Comparison of ENCODE assay signal across 8 cellular contexts in genomic region chr9:4604678-4605095, GRCh38. TPM values are rescaled to one million over a fixed set of nuclear protein-coding genes. Genes with fewer than 3 reads are reported as not detected.
A peak's percentile ranks its signal among the peaks of the same experiment; 100 is the strongest.
DNase-seq lines count a peak whose midpoint lies in the region; ATAC-seq and TF ChIP-seq lines count a peak whose summit lies in the region.

No MANE protein-coding gene starts in this region.

- H3K27me3 ChIP-seq in BE2C (no peaks in the 10 kb centered on the region), OCI-LY3 (ENCODE audit: low read depth, low read length) (peaks cover 5% of the 10 kb centered on the region; the same call in 1 of the 2 replicates), fibroblast of lung (ENCODE audit: control insufficient read depth, insufficient read depth, low read length) (no peaks in the 10 kb centered on the region), thyroid gland (no peaks in the 10 kb centered on the region)

- peaks cover 13% of the 10 kb centered on the region for H3K4me1 Mint-ChIP-seq in neural crest cell

- DNase-seq in BE2C (peak; percentile 69), HS-27A (ENCODE audit: low read depth) (peak; percentile 34), activated T-cell treated with anti-CD3 and anti-CD28 coated beads for 48 hours (ENCODE audit: low read depth) (peak; percentile 28), fibroblast of lung (ENCODE audit: low read depth in 2 of 2) (peak; percentile 44 to 66), neural crest cell (ENCODE audit: low read depth, low spot score) (peak; percentile 66), thyroid gland (peak; percentile 75 to 78)

- TF ChIP-seq CTCF in BE2C (IDR thresholded peaks at IDR 0.05; ENCODE audit: low read depth, low read length) (peak; percentile 66), OCI-LY3 (IDR thresholded peaks at IDR 0.05; ENCODE audit: low read depth, low read length) (peak; percentile 76), fibroblast of lung (conservative IDR thresholded peaks at IDR 0.05 in 1 of 2, IDR thresholded peaks at IDR 0.05 in 1 of 2; ENCODE audit: low read depth in 1 of 2, low read length in 2 of 2) (peak; percentile 43 to 51), neural crest cell (conservative IDR thresholded peaks at IDR 0.05) (peak; percentile 82), thyroid gland (IDR thresholded peaks at IDR 0.05) (peak; percentile 46 to 87 (median 74))

- H3K36me3 ChIP-seq in BE2C (no peaks in the 10 kb centered on the region), OCI-LY3 (replicated peaks; ENCODE audit: low read depth, low read length) (no peaks in the 10 kb centered on the region), fibroblast of lung (ENCODE audit: control insufficient read depth, insufficient read depth, low read length) (no peaks in the 10 kb centered on the region), thyroid gland (no peaks in the 10 kb centered on the region)

- H3K4me1 ChIP-seq in BE2C, result no peaks in the 10 kb centered on the region
- H3K4me1 ChIP-seq in OCI-LY3 (ENCODE audit: low read length), result peaks cover 2% of the 10 kb centered on the region; the same call in 1 of the 2 replicates
- no peaks in the 10 kb centered on the region for H3K4me1 ChIP-seq in fibroblast of lung (ENCODE audit: control insufficient read depth, extremely low read depth, insufficient read depth, low read length)
- H3K4me1 ChIP-seq in thyroid gland, result peaks cover 0 to 3% of the 10 kb centered on the region in 2 donors

- H3K9ac ChIP-seq in OCI-LY3 (ENCODE audit: low read length) (no peak overlapping the region), fibroblast of lung (ENCODE audit: insufficient read depth, low read length) (no peak overlapping the region)

- no peak overlapping the region for H3K4me2 ChIP-seq in OCI-LY3 (ENCODE audit: low read length)
- no peak overlapping the region for H3K4me2 ChIP-seq in fibroblast of lung (ENCODE audit: extremely low read depth, insufficient read depth, low read length)

- no peak for TF ChIP-seq POLR2A in thyroid gland (IDR thresholded peaks at IDR 0.05)

- H3K9me3 ChIP-seq in BE2C (no peaks in the 10 kb centered on the region), OCI-LY3 (ENCODE audit: insufficient read depth, low read length) (no peaks in the 10 kb centered on the region), fibroblast of lung (ENCODE audit: control insufficient read depth, insufficient read depth, low read depth, low read length) (no peaks in the 10 kb centered on the region), thyroid gland (no peaks in the 10 kb centered on the region)

- ATAC-seq in GM19324 (IDR thresholded peaks at IDR 0.05; ENCODE audit: low FRiP score, unreplicated experiment), result peak; percentile 68

- peaks cover 3% of the 10 kb centered on the region for H3K9me3 Mint-ChIP-seq in neural crest cell

- H3K27ac Mint-ChIP-seq in neural crest cell (ENCODE audit: unreplicated experiment), result no peak overlapping the region

- no peak overlapping the region for H3K4me3 Mint-ChIP-seq in neural crest cell

- H3K27ac ChIP-seq in OCI-LY3 (ENCODE audit: low read length) (no peak overlapping the region), fibroblast of lung (ENCODE audit: insufficient read depth, low read length) (no peak overlapping the region), thyroid gland (no peak overlapping the region)

- H3K4me3 ChIP-seq in BE2C (ENCODE audit: low read depth, low read length), result no peak overlapping the region
- H3K4me3 ChIP-seq in OCI-LY3 (ENCODE audit: low read length), result no peak overlapping the region
- no peak overlapping the region for H3K4me3 ChIP-seq in fibroblast of lung (replicated peaks in 1 of 4; ENCODE audit: control extremely low read depth in 1 of 4, insufficient read depth in 1 of 4, low read depth in 3 of 4, low read length in 4 of 4)
- no peak overlapping the region for H3K4me3 ChIP-seq in thyroid gland (replicated peaks in 1 of 3)

- intact Hi-C loops in thyroid gland (cut with DNase I), result no loop called here

- H3K79me2 ChIP-seq in OCI-LY3 (ENCODE audit: low read length) (no peaks in the 10 kb centered on the region), fibroblast of lung (ENCODE audit: control insufficient read depth, insufficient read depth, low read length) (no peaks in the 10 kb centered on the region)

- no peaks in the 10 kb centered on the region for H3K36me3 Mint-ChIP-seq in neural crest cell (ENCODE audit: low read depth)

- H4K20me1 ChIP-seq in OCI-LY3 (ENCODE audit: insufficient read depth, low read length) (no peaks in the 10 kb centered on the region), fibroblast of lung (ENCODE audit: control insufficient read depth, extremely low read depth, insufficient read depth, low read length) (no peaks in the 10 kb centered on the region)

- no peak overlapping the region for H2AFZ ChIP-seq in OCI-LY3 (ENCODE audit: low read depth, low read length)
- no peak overlapping the region for H2AFZ ChIP-seq in fibroblast of lung (ENCODE audit: low read length)

- no peaks in the 10 kb centered on the region for H3K27me3 Mint-ChIP-seq in neural crest cell (ENCODE audit: low read depth)

RNA-seq across cellular contexts. Expression of gene PLPP6, which starts 57.4 kb away (rescaled TPM):
- 14.1 TPM for polyA plus RNA-seq in BE2C (2012; ENCODE audit: insufficient read depth, insufficient read length, low read depth)
- total RNA-seq in fibroblast of lung (5.1 and 8.9 TPM in 2 replicates), neural crest cell (8.6 TPM in 2 replicates), thyroid gland (10 to 100 TPM in 3 of 4 donors, 1 to 10 TPM in 1; 7.5 to 12.4 (median 11.2) TPM)
- polyA plus RNA-seq in fibroblast of lung, result 6.7 and 9.1 TPM in 2 replicates
- 5.8 and 7.8 TPM in 2 replicates for polyA plus RNA-seq in fibroblast of lung (2012)
- polyA minus RNA-seq in fibroblast of lung (ENCODE audit: low replicate concordance), result 8.8 and 10.6 TPM in 2 replicates
